18 cellular contexts compared by ENCODE assay signal in the genomic region with DNA sequence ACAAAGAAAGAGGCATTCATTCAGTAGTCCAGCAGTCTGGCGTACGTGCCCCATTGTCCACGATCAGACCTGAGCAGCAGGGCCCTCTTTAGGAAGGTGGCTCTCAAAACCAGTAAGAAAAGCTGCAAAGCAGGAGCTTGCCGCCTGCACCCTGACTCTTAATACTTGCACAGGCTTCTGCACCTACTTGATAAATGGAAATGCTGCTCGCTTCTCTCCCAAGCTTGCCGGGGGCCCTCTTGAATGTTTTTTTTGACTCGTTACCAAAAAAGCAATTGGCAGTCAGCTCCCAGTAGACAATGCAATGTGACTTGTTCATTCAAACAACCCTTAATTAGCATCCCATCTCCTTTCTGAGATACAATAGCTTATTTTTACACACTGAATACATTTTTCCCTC.
A peak's percentile ranks its signal among the peaks of the same experiment; 100 is the strongest.
DNase-seq lines count a peak whose midpoint lies in the region; ATAC-seq and FAIRE-seq lines count a peak whose summit lies in the region.
"Had no signal": no experiment of that assay in that cellular context is flagged by ENCODE, and none has a peak within 500 bp of the region (broad histone marks: within the 10 kb centered on the region; RNA-seq: fewer than 3 reads in every experiment).

No MANE protein-coding gene starts in this region.

- no peaks in the 10 kb centered on the region for H3K27me3 Mint-ChIP-seq in stimulated activated naive CD8-positive, alpha-beta T cell treated with anti-CD3 and anti-CD28 coated beads, Interleukin-15, amount 100 ng/mL, for 72 hours
- H3K27me3 Mint-ChIP-seq: activated T-cell treated with anti-CD3 and anti-CD28 coated beads, Interleukin-2, amount 50 U/mL, for 24 hours; stimulated activated memory B cell treated with anti-CD40 and anti-IgM and Interleukin-4, amounts not matched to agents 10 μg/mL and 1 μg/mL and 100 μg/mL, for 72 hours had no signal

- H3K9ac ChIP-seq in HUES48 (ENCODE audit: low read depth, low read length), result no peak overlapping the region
- H3K9ac ChIP-seq: GM23248 had no signal

- H3K27ac ChIP-seq in HUES48 (ENCODE audit: low read depth, low read length) (peak overlapping the region; percentile 53), cingulate gyrus (ENCODE audit: low read depth, low read length) (peak overlapping the region; percentile 32)
- H3K27ac ChIP-seq: GM23248, VCaP had no signal

- H3K9me3 Mint-ChIP-seq in stimulated activated naive CD8-positive, alpha-beta T cell treated with anti-CD3 and anti-CD28 coated beads, Interleukin-15, amount 100 ng/mL, for 72 hours, result no peaks in the 10 kb centered on the region
- H3K9me3 Mint-ChIP-seq: activated T-cell treated with anti-CD3 and anti-CD28 coated beads, Interleukin-2, amount 50 U/mL, for 24 hours; CD8-positive, alpha-beta T cell; nephron; stimulated activated memory B cell treated with anti-CD40 and anti-IgM and Interleukin-4, amounts not matched to agents 10 μg/mL and 1 μg/mL and 100 μg/mL, for 72 hours had no signal

- ATAC-seq in stimulated activated naive CD8-positive, alpha-beta T cell treated with anti-CD3 and anti-CD28 coated beads, Interleukin-15, amount 100 ng/mL, for 72 hours, result no peak
- ATAC-seq: CD8-positive, alpha-beta T cell; stimulated activated memory B cell treated with anti-CD40 and anti-IgM and Interleukin-4, amounts not matched to agents 10 μg/mL and 1 μg/mL and 100 μg/mL, for 72 hours had no signal

- peak overlapping the region; percentile 75 for H2AFZ ChIP-seq in neuron (ENCODE audit: low read depth, low read length)
- H2AFZ ChIP-seq: GM23248 had no signal

- no peak overlapping the region for H3K27ac Mint-ChIP-seq in stimulated activated naive CD8-positive, alpha-beta T cell treated with anti-CD3 and anti-CD28 coated beads, Interleukin-15, amount 100 ng/mL, for 72 hours
- H3K27ac Mint-ChIP-seq: activated T-cell treated with anti-CD3 and anti-CD28 coated beads, Interleukin-2, amount 50 U/mL, for 24 hours; CD8-positive, alpha-beta T cell; nephron; stimulated activated memory B cell treated with anti-CD40 and anti-IgM and Interleukin-4, amounts not matched to agents 10 μg/mL and 1 μg/mL and 100 μg/mL, for 72 hours had no signal

- H3K4me3 ChIP-seq in HUES48 (ENCODE audit: low read depth, low read length) (peak overlapping the region; percentile 34), neuron (ENCODE audit: low read length) (peak overlapping the region; percentile 25)
- H3K4me3 ChIP-seq: GM23248 had no signal

- no peak for FAIRE-seq in urothelium cell line (lab: Jason Lieb, UNC)
- FAIRE-seq: islet of Langerhans had no signal

- DNase-seq in NCI-H345 treated with DMSO at 0.1 percent for 48 hours (lab: John Stamatoyannopoulos, UW; ENCODE audit: unreplicated experiment) (peak; percentile 69), urothelium cell line (ENCODE audit: low spot score) (no peak)
- DNase-seq in activated CD4-positive, CD25-positive, alpha-beta regulatory T cell treated with anti-CD3 and anti-CD28 coated beads, Interleukin-2, amount 50 U/mL, for 72 hours, result no peak
- DNase-seq in stimulated activated naive CD8-positive, alpha-beta T cell treated with anti-CD3 and anti-CD28 coated beads, Interleukin-15, amount 100 ng/mL, for 72 hours, result no peak
- DNase-seq in stimulated activated CD4-positive, alpha-beta T cell treated with anti-CD3 and anti-CD28 coated beads, Interleukin-2, amount 100 ng/mL, for 24 hours, result no peak
- DNase-seq: activated T-cell treated with anti-CD3 and anti-CD28 coated beads, Interleukin-2, amount 50 U/mL, for 24 hours; CD8-positive, alpha-beta T cell; erythroblast; GM23248; NCI-H2171; SHP77 treated with DMSO at 0.1 percent for 48 hours had no signal

- H3K27me3 ChIP-seq in HUES48 (ENCODE audit: control insufficient read depth, insufficient read depth, low read length) (no peaks in the 10 kb centered on the region), neuron (ENCODE audit: insufficient read depth, low read length) (no peaks in the 10 kb centered on the region)

- H3K4me1 ChIP-seq in HUES48 (ENCODE audit: control insufficient read depth, insufficient read depth, low read length) (peaks cover 37% of the 10 kb centered on the region), neuron (ENCODE audit: insufficient read depth, low read length) (peaks cover 14% of the 10 kb centered on the region)

- H3K4me1 Mint-ChIP-seq in stimulated activated naive CD8-positive, alpha-beta T cell treated with anti-CD3 and anti-CD28 coated beads, Interleukin-15, amount 100 ng/mL, for 72 hours, result no peaks in the 10 kb centered on the region

- no peaks in the 10 kb centered on the region for H3K9me3 ChIP-seq in HUES48 (ENCODE audit: control insufficient read depth, insufficient read depth, low read length)
- H3K9me3 ChIP-seq in neuron (ENCODE audit: low read length), result no peaks in the 10 kb centered on the region

- H3K4me3 Mint-ChIP-seq in stimulated activated naive CD8-positive, alpha-beta T cell treated with anti-CD3 and anti-CD28 coated beads, Interleukin-15, amount 100 ng/mL, for 72 hours, result no peak overlapping the region
- H3K4me3 Mint-ChIP-seq: activated T-cell treated with anti-CD3 and anti-CD28 coated beads, Interleukin-2, amount 50 U/mL, for 24 hours; CD8-positive, alpha-beta T cell; nephron; stimulated activated memory B cell treated with anti-CD40 and anti-IgM and Interleukin-4, amounts not matched to agents 10 μg/mL and 1 μg/mL and 100 μg/mL, for 72 hours had no signal

- H3K36me3 ChIP-seq in HUES48 (ENCODE audit: control insufficient read depth, insufficient read depth, low read length) (no peaks in the 10 kb centered on the region), neuron (ENCODE audit: insufficient read depth, low read length) (no peaks in the 10 kb centered on the region)
